Comparison of ENCODE assay signal across 24 cellular contexts in genomic region chr10:76788093-76788811, GRCh38.
A peak's percentile ranks its signal among the peaks of the same experiment; 100 is the strongest.
DNase-seq lines count a peak whose midpoint lies in the region; ATAC-seq, FAIRE-seq and TF ChIP-seq lines count a peak whose summit lies in the region.
"Had no signal": no experiment of that assay in that cellular context is flagged by ENCODE, and none has a peak within 500 bp of the region (broad histone marks: within the 10 kb centered on the region; RNA-seq: fewer than 3 reads in every experiment).

No MANE protein-coding gene starts in this region.

- FAIRE-seq in HepG2 (lab: Jason Lieb, UNC) (no peak), GM12878 (lab: Jason Lieb, UNC) (no peak)
- FAIRE-seq: GM12891, GM19239 had no signal

- H3K4me2 ChIP-seq in HepG2 (ENCODE audit: low read depth, low read length) (no peak overlapping the region), GM12878 (ENCODE audit: control insufficient read depth, insufficient read depth) (no peak overlapping the region), neural cell (ENCODE audit: low read length) (peak overlapping the region; percentile 45)
- H3K4me2 ChIP-seq: BLaER1 had no signal

- CTCF ChIA-PET in HepG2 (lab: Yijun Ruan, JAX; ENCODE audit: low intra/inter-chr PET ratio, low total read pairs) (no interaction called here), GM12878 (lab: Yijun Ruan, JAX) (no interaction called here)

- TF ChIP-seq POLR2A in HepG2 (IDR thresholded peaks at IDR 0.05; ENCODE audit: insufficient read depth in 1 of 2, low read depth in 2 of 2, low read length in 2 of 2) (no peak), right lobe of liver (IDR thresholded peaks at IDR 0.05) (no peak), GM12878 (IDR thresholded peaks at IDR 0.05; ENCODE audit: low read depth, low read length) (no peak)

- H3K4me3 ChIP-seq in HepG2 (replicated peaks in 1 of 3; ENCODE audit: insufficient read depth in 1 of 3, low read depth in 2 of 3, low read length in 3 of 3), result no peak overlapping the region
- no peak overlapping the region for H3K4me3 ChIP-seq in right lobe of liver
- no peak overlapping the region for H3K4me3 ChIP-seq in GM12878
- peak overlapping the region; percentile 37 for H3K4me3 ChIP-seq in neural cell (ENCODE audit: low read length)
- H3K4me3 ChIP-seq: BLaER1 had no signal

- no peak overlapping the region for H3K9ac ChIP-seq in HepG2 (ENCODE audit: insufficient read depth, low read depth, low read length)
- H3K9ac ChIP-seq in GM12878 (ENCODE audit: control insufficient read depth, insufficient read depth, low read length), result no peak overlapping the region
- no peak overlapping the region for H3K9ac ChIP-seq in neural cell (ENCODE audit: low read length)
- H3K9ac ChIP-seq: BLaER1 had no signal

- H3K79me2 ChIP-seq in HepG2 (ENCODE audit: insufficient read depth, low read length), result no peaks in the 10 kb centered on the region
- no peaks in the 10 kb centered on the region for H3K79me2 ChIP-seq in GM12878 (ENCODE audit: control insufficient read depth, insufficient read depth, low read length)
- H3K79me2 ChIP-seq in neural cell (replicated peaks; ENCODE audit: insufficient read depth, low read length), result no peaks in the 10 kb centered on the region

- RAD21 ChIA-PET in GM12878 (lab: Charles Lee; ENCODE audit: unreplicated experiment), result no interaction called here

- ATAC-seq in HepG2, result no peak
- no peak for ATAC-seq in right lobe of liver
- ATAC-seq in GM12878, result no peak
- no peak for ATAC-seq in HG02981 (IDR thresholded peaks at IDR 0.05; ENCODE audit: unreplicated experiment)

- H3F3A ChIP-seq in neural cell (ENCODE audit: insufficient read depth, low read length, poor library complexity, severe bottlenecking), result no peaks in the 10 kb centered on the region

- no peak for TF ChIP-seq EP300 in HepG2 (IDR thresholded peaks at IDR 0.05; ENCODE audit: low read depth in 2 of 2, low read length in 2 of 2)
- TF ChIP-seq EP300 in HepG2 (CRISPR knock-in tag; IDR thresholded peaks at IDR 0.05; ENCODE audit: borderline replicate concordance), result no peak
- no peak for TF ChIP-seq EP300 in GM12878 (IDR thresholded peaks at IDR 0.05; ENCODE audit: borderline replicate concordance in 1 of 2, control insufficient read depth in 1 of 2, low read depth in 2 of 2, low read length in 2 of 2)
- no peak for TF ChIP-seq EP300 in neural cell (conservative IDR thresholded peaks at IDR 0.05; ENCODE audit: poor library complexity, severe bottlenecking)

- intact Hi-C loops in HepG2 (cut with micrococcal nuclease; ENCODE audit: unreplicated experiment) (no loop called here), right lobe of liver (cut with DNase I) (no loop called here), GM12878 (cut with micrococcal nuclease; ENCODE audit: unreplicated experiment) (no loop called here)

- H3K27me3 ChIP-seq in HepG2 (ENCODE audit: control insufficient read depth in 1 of 2, insufficient read depth in 2 of 2, low read length in 2 of 2), result no peaks in the 10 kb centered on the region
- no peaks in the 10 kb centered on the region for H3K27me3 ChIP-seq in right lobe of liver
- H3K27me3 ChIP-seq in GM12878 (replicated peaks in 1 of 2; ENCODE audit: control insufficient read depth in 2 of 2, insufficient read depth in 2 of 2, low read length in 1 of 2), result no peaks in the 10 kb centered on the region; a peak in 1 of 4 replicates
- H3K27me3 ChIP-seq in neural cell (ENCODE audit: insufficient read depth, low read depth, low read length), result peaks cover 19% of the 10 kb centered on the region
- H3K27me3 ChIP-seq: BE2C, BLaER1 had no signal

- no peaks in the 10 kb centered on the region for H3K9me3 ChIP-seq in HepG2 (ENCODE audit: low read length)
- H3K9me3 ChIP-seq in right lobe of liver, result no peaks in the 10 kb centered on the region
- H3K9me3 ChIP-seq in GM12878 (replicated peaks; ENCODE audit: control insufficient read depth, insufficient read depth, low read length), result no peaks in the 10 kb centered on the region
- H3K9me3 ChIP-seq in neural cell (ENCODE audit: low read length), result no peaks in the 10 kb centered on the region
- H3K9me3 ChIP-seq: BE2C, BLaER1 had no signal

- H3K9me2 ChIP-seq in neural cell (ENCODE audit: insufficient read depth, low read length), result no peaks in the 10 kb centered on the region

- no peaks in the 10 kb centered on the region for H3K36me3 ChIP-seq in HepG2 (replicated peaks in 1 of 2; ENCODE audit: control insufficient read depth in 1 of 2, insufficient read depth in 2 of 2, low read length in 2 of 2)
- no peaks in the 10 kb centered on the region for H3K36me3 ChIP-seq in right lobe of liver
- no peaks in the 10 kb centered on the region for H3K36me3 ChIP-seq in GM12878 (ENCODE audit: control insufficient read depth in 2 of 2, insufficient read depth in 2 of 2, low read length in 1 of 2)
- no peaks in the 10 kb centered on the region for H3K36me3 ChIP-seq in neural cell (ENCODE audit: insufficient read depth, low read length)
- H3K36me3 ChIP-seq: BE2C, BLaER1 had no signal

- DNase-seq in HepG2 (ENCODE audit: low spot score) (no peak), right lobe of liver (no peak), GM12878 (ENCODE audit: low read depth, low spot score) (no peak), hypothalamus (lab: John Stamatoyannopoulos, UW) (no peak)
- DNase-seq: ACHN; BE2C; C1 segment of cervical spinal cord; CD4-positive, alpha-beta memory T cell; CD4-positive, CD25-positive, alpha-beta regulatory T cell; CD8-positive, alpha-beta memory T cell; COR-L47; DMS 273 treated with DMSO at 0.1 percent for 48 hours; DMS153; DMS53; DMS79; DND-41; EL; GDM1 had no signal

- SMC1A ChIA-PET in GM12878 (lab: Charles Lee; ENCODE audit: uncharacterized antibody, unreplicated experiment), result interaction anchor here (2.0 kb wide), 1 partner anchor 8 kb away, joined by 4 read pairs; no protein-coding TSS in a partner anchor

- H4K20me1 ChIP-seq in HepG2 (ENCODE audit: insufficient read depth, low read length) (no peaks in the 10 kb centered on the region), GM12878 (ENCODE audit: control insufficient read depth, insufficient read depth) (no peaks in the 10 kb centered on the region), neural cell (ENCODE audit: insufficient read depth) (no peaks in the 10 kb centered on the region)
- H4K20me1 ChIP-seq: BLaER1 had no signal

- TF ChIP-seq CTCF in HepG2 (CRISPR knock-in tag; IDR thresholded peaks at IDR 0.05) (no peak), right lobe of liver (IDR thresholded peaks at IDR 0.05) (no peak), GM12878 (IDR thresholded peaks at IDR 0.05 in 2 of 3, conservative IDR thresholded peaks at IDR 0.05 in 1 of 3; ENCODE audit: control insufficient read depth in 2 of 3, extremely low read depth in 1 of 3, insufficient read depth in 1 of 3, low read depth in 3 of 3, low read length in 3 of 3) (no peak), neural cell (IDR thresholded peaks at IDR 0.05; ENCODE audit: poor library complexity, severe bottlenecking) (no peak)

- no TSS peak for BruUV-seq in HepG2 (replicated peaks; lab: Mats Ljungman, UMichigan)
- no TSS peak for BruUV-seq in GM12878 (replicated peaks; lab: Mats Ljungman, UMichigan)

- H3K4me1 ChIP-seq in HepG2 (ENCODE audit: insufficient read depth, low read length), result no peaks in the 10 kb centered on the region
- no peaks in the 10 kb centered on the region for H3K4me1 ChIP-seq in right lobe of liver
- no peaks in the 10 kb centered on the region for H3K4me1 ChIP-seq in GM12878 (ENCODE audit: control insufficient read depth, insufficient read depth, low read length)
- H3K4me1 ChIP-seq: BE2C had no signal

- under 1% methylated on average over 6 of the region's 6 CpGs for WGBS in HepG2 (ENCODE audit: low lambda C conversion rate)
- 56% methylated on average over 6 of the region's 6 CpGs for WGBS in right lobe of liver (ENCODE audit: insufficient coverage, low coverage, low lambda C conversion rate, missing lambda C conversion rate)
- 18% methylated on average over 6 of the region's 6 CpGs for WGBS in GM12878 (ENCODE audit: insufficient coverage, insufficient replicate concordance, low lambda C conversion rate, missing lambda C conversion rate)

- POLR2A ChIA-PET in HepG2 (lab: Yijun Ruan, JAX) (no interaction called here), GM12878 (lab: Charles Lee) (no interaction called here)

- H2AFZ ChIP-seq in HepG2 (ENCODE audit: low read length) (no peak overlapping the region), GM12878 (ENCODE audit: control insufficient read depth, low read depth, low read length) (no peak overlapping the region), neural cell (ENCODE audit: low read depth, low read length) (no peak overlapping the region)

- TF ChIP-seq RAD21 in HepG2 (CRISPR knock-in tag; IDR thresholded peaks at IDR 0.05) (no peak), GM12878 (IDR thresholded peaks at IDR 0.05; ENCODE audit: insufficient read depth, low read depth, low read length) (no peak), neural cell (conservative IDR thresholded peaks at IDR 0.05) (no peak)

- in situ Hi-C loops in HepG2 (cut with HindIII; ENCODE audit: extremely low pct_ligation_motif_present, low pct_unique_long_range_greater_than_20kb) (no loop called here), GM12878 (cut with MboI) (no loop called here)

- H3K27ac ChIP-seq in HepG2 (ENCODE audit: extremely low read length, insufficient read depth, low read length) (no peak overlapping the region), right lobe of liver (no peak overlapping the region), GM12878 (ENCODE audit: control insufficient read depth, insufficient read depth) (no peak overlapping the region), neural cell (ENCODE audit: low read length) (no peak overlapping the region)
- H3K27ac ChIP-seq: 22Rv1, BLaER1 had no signal

TF ChIP-seq in HepG2, 621 proteins besides CTCF, POLR2A, EP300 and RAD21 (continues in another document):
- TF ChIP-seq MAFK (conservative IDR thresholded peaks at IDR 0.05 in 1 of 2, IDR thresholded peaks at IDR 0.05 in 1 of 2; ENCODE audit: low read length in 2 of 2), result peak; percentile 25 to 63; a peak in 3 of 4 replicates
- TF ChIP-seq MAX (IDR thresholded peaks at IDR 0.05), result no peak

TF ChIP-seq in GM12878, 131 proteins besides CTCF, POLR2A, EP300 and RAD21:
- TF ChIP-seq BCL11A (IDR thresholded peaks at IDR 0.05; ENCODE audit: low read depth, low read length), result no peak
- peak; percentile 83 for TF ChIP-seq RAD51 (IDR thresholded peaks at IDR 0.05)
- 0 out of 4 replicates have a peak, but pooled peaks of 1 of the 2 experiments have one; percentile 12 for TF ChIP-seq BHLHE40 (IDR thresholded peaks at IDR 0.05; ENCODE audit: borderline replicate concordance in 1 of 2, low read depth in 2 of 2, low read length in 1 of 2)

Comparison
In these comparisons a context has a peak if more than half of its experiments do, and no peak if none do; other contexts are left out.
1. Of the 75 proteins assayed by ChIP-seq in both HepG2 and GM12878: peak only in HepG2: none; only in GM12878: none; in both: RAD51; in neither: 72; mixed calls (peak in some experiments, not most) for 2.